In the genomic region with DNA sequence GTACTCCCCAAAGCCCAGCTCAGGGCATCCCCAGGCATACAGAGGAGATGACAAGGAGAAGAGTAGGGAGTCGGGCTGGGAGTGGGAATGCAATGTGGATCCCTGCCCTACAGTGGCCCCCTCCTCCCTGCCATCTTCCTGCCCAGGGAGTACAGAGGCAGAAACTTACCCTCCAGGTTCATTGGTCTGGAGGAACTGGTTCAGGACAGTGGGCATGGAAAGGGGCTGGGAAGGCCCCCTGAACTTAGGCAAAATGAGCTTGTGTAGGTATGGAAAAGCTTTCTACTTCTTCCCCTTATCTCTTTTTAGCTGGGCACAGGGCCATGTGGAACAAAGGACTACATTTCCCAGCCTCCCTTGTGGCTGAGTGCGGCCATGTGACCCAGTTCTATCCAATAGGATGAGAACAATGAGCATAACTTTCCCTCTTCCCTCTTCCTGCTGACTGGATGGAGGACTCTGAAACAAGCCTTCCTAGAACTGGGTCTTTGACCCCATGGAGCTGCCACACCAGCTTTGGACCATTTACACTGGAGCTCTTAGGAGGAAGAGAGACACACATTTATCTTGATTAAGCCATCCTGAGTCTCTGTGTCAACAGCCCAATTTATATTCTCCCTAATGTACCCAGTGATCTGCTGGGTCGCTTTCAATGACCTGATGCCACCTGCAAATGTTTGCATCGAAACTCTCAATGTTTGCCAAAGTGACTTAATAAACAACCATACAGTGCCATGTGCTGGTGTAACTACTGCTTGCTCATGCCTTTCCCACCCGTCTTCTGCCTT, we compare ENCODE assay signal across 8 cellular contexts. TPM values are rescaled to one million over a fixed set of nuclear protein-coding genes. Genes with fewer than 3 reads are reported as not detected.
DNase-seq lines count a peak whose midpoint lies in the region; ATAC-seq and TF ChIP-seq lines count a peak whose summit lies in the region.

No MANE protein-coding gene starts in this region.

- H3K27ac Mint-ChIP-seq in endodermal cell (no peak overlapping the region), CD14-positive monocyte (peak overlapping the region in 3 of 7 donors; percentile 50 to 83 (median 51))

- H3K4me3 ChIP-seq in endodermal cell (ENCODE audit: low read length): no peak overlapping the region

- no peaks in the 10 kb centered on the region for H3K36me3 ChIP-seq in endodermal cell (ENCODE audit: control insufficient read depth, insufficient read depth, low read length)

- H3K9me3 ChIP-seq in endodermal cell (ENCODE audit: control insufficient read depth, low read length): no peaks in the 10 kb centered on the region

- no peak overlapping the region for H3K27ac ChIP-seq in endodermal cell (ENCODE audit: low read depth, low read length)

- no peaks in the 10 kb centered on the region for H3K4me1 ChIP-seq in endodermal cell (ENCODE audit: control insufficient read depth, insufficient read depth, low read length)

- H3K4me3 Mint-ChIP-seq in endodermal cell: no peak overlapping the region
- no peak overlapping the region for H3K4me3 Mint-ChIP-seq in CD14-positive monocyte

- no peaks in the 10 kb centered on the region for H3K9me3 Mint-ChIP-seq in endodermal cell
- peaks cover 0 to 2% (median 0%) of the 10 kb centered on the region in 7 donors for H3K9me3 Mint-ChIP-seq in CD14-positive monocyte

- H3K27me3 Mint-ChIP-seq in endodermal cell (ENCODE audit: insufficient read depth): peaks cover 7% of the 10 kb centered on the region
- peaks cover 2 to 9% (median 7%) of the 10 kb centered on the region in 3 donors for H3K27me3 Mint-ChIP-seq in CD14-positive monocyte (ENCODE audit: low read depth in 3 of 3)

- H3K36me3 Mint-ChIP-seq in endodermal cell (ENCODE audit: low read depth): no peaks in the 10 kb centered on the region
- H3K36me3 Mint-ChIP-seq in CD14-positive monocyte: no peaks in the 10 kb centered on the region

- ATAC-seq in GM21529 (IDR thresholded peaks at IDR 0.05; ENCODE audit: unreplicated experiment): peak; percentile 46
- ATAC-seq in GM18861 (IDR thresholded peaks at IDR 0.05; ENCODE audit: unreplicated experiment): no peak

- H3K9ac ChIP-seq in endodermal cell (ENCODE audit: extremely low read depth, low read length, poor library complexity, severe bottlenecking): no peak overlapping the region

- H3K4me1 Mint-ChIP-seq in endodermal cell (peaks cover 17% of the 10 kb centered on the region), CD14-positive monocyte (peaks cover 18% of the 10 kb centered on the region)

- DNase-seq in CD1c-positive myeloid dendritic cell (ENCODE audit: extremely low spot score) (peak; percentile 75), NCI-H187 treated with DMSO at 0.1 percent for 48 hours (lab: John Stamatoyannopoulos, UW) (peak; percentile 14), SW480 (ENCODE audit: low spot score) (peak; percentile 75), endodermal cell (peak; percentile 85), middle frontal gyrus (ENCODE audit: extremely low spot score, low spot score) (peak; percentile 44), CD14-positive monocyte (ENCODE audit: low spot score) (no peak)

- H3K27me3 ChIP-seq in endodermal cell (ENCODE audit: control insufficient read depth, insufficient read depth, low read length, poor library complexity, severe bottlenecking): no peaks in the 10 kb centered on the region

- intact Hi-C loops in CD14-positive monocyte (cut with micrococcal nuclease): no loop called here

- TF ChIP-seq CTCF in endodermal cell (conservative IDR thresholded peaks at IDR 0.05) (no peak), CD14-positive monocyte (IDR thresholded peaks at IDR 0.05) (no peak)

- 77 to 80% methylated on average over 3 to 5 of the region's 5 CpGs for WGBS in endodermal cell (ENCODE audit: insufficient coverage in 1 of 2, insufficient read length in 1 of 2), 2 experiments

RNA-seq across cellular contexts. Expression of a gene that starts 25.0 kb away (rescaled TPM):
- total RNA-seq in endodermal cell: 1 to 10 TPM; 3.3 to 3.9 TPM
- 0.57 TPM for polyA plus RNA-seq in endodermal cell (2013, experiment 1 of 2)
- 0.33 TPM for polyA plus RNA-seq in endodermal cell (2013, experiment 2 of 2)
- not detected for polyA plus RNA-seq in CD14-positive monocyte
